In genomic region chr20:31684153-31685003, GRCh38 we compare ENCODE assay signal across 8 cellular contexts.
DNase-seq lines count a peak whose midpoint lies in the region; ATAC-seq lines count a peak whose summit lies in the region.

No MANE protein-coding gene starts in this region.

- peak overlapping the region; percentile 90 for H3K27ac Mint-ChIP-seq in activated naive CD8-positive, alpha-beta T cell treated with anti-CD3 and anti-CD28 coated beads, Interleukin-2, amount 50 U/mL, for 24 hours

- H3K4me3 Mint-ChIP-seq in activated naive CD8-positive, alpha-beta T cell treated with anti-CD3 and anti-CD28 coated beads, Interleukin-2, amount 50 U/mL, for 24 hours = peak overlapping the region; percentile 8

- H3K4me1 Mint-ChIP-seq in activated naive CD8-positive, alpha-beta T cell treated with anti-CD3 and anti-CD28 coated beads, Interleukin-2, amount 50 U/mL, for 24 hours = peaks cover 94% of the 10 kb centered on the region

- DNase-seq in NCI-H1436 (lab: John Stamatoyannopoulos, UW) = peak; percentile 20
- DNase-seq in NCI-H1436 treated with DMSO at 0.1 percent for 48 hours (lab: John Stamatoyannopoulos, UW) = no peak
- DNase-seq in activated naive CD8-positive, alpha-beta T cell treated with anti-CD3 and anti-CD28 coated beads, Interleukin-2, amount 50 U/mL, for 24 hours = no peak
- peak; percentile 50 for DNase-seq in retina
- DNase-seq in LoVo (ENCODE audit: low spot score) = no peak
- no peak for DNase-seq in midbrain (lab: John Stamatoyannopoulos, UW)
- no peak for DNase-seq in stimulated activated CD4-positive, alpha-beta T cell treated with anti-CD3 and anti-CD28 coated beads, Interleukin-4, amount 100 ng/mL, for 4 hours

- no peaks in the 10 kb centered on the region for H3K27me3 Mint-ChIP-seq in activated naive CD8-positive, alpha-beta T cell treated with anti-CD3 and anti-CD28 coated beads, Interleukin-2, amount 50 U/mL, for 24 hours

- peaks cover 83% of the 10 kb centered on the region for H3K36me3 Mint-ChIP-seq in activated naive CD8-positive, alpha-beta T cell treated with anti-CD3 and anti-CD28 coated beads, Interleukin-2, amount 50 U/mL, for 24 hours (ENCODE audit: low read depth)

- peak; percentile 59 for ATAC-seq in HG03460 (IDR thresholded peaks at IDR 0.05; ENCODE audit: unreplicated experiment)
- peak; percentile 54 for ATAC-seq in activated naive CD8-positive, alpha-beta T cell treated with anti-CD3 and anti-CD28 coated beads, Interleukin-2, amount 50 U/mL, for 24 hours

- no peaks in the 10 kb centered on the region for H3K9me3 Mint-ChIP-seq in activated naive CD8-positive, alpha-beta T cell treated with anti-CD3 and anti-CD28 coated beads, Interleukin-2, amount 50 U/mL, for 24 hours

Comparison
In these comparisons a context has a peak if more than half of its experiments do, and no peak if none do; other contexts are left out.
1. DNase-seq: peak in NCI-H1436 (single experiment) and retina (single experiment); none in NCI-H1436 treated with DMSO at 0.1 percent for 48 hours (single experiment), activated naive CD8-positive, alpha-beta T cell treated with anti-CD3 and anti-CD28 coated beads, Interleukin-2, amount 50 U/mL, for 24 hours (single experiment), LoVo (single experiment), midbrain (single experiment) and stimulated activated CD4-positive, alpha-beta T cell treated with anti-CD3 and anti-CD28 coated beads, Interleukin-4, amount 100 ng/mL, for 4 hours (0 of 2).